Comparison of ENCODE assay signal across 8 cellular contexts in the genomic region with DNA sequence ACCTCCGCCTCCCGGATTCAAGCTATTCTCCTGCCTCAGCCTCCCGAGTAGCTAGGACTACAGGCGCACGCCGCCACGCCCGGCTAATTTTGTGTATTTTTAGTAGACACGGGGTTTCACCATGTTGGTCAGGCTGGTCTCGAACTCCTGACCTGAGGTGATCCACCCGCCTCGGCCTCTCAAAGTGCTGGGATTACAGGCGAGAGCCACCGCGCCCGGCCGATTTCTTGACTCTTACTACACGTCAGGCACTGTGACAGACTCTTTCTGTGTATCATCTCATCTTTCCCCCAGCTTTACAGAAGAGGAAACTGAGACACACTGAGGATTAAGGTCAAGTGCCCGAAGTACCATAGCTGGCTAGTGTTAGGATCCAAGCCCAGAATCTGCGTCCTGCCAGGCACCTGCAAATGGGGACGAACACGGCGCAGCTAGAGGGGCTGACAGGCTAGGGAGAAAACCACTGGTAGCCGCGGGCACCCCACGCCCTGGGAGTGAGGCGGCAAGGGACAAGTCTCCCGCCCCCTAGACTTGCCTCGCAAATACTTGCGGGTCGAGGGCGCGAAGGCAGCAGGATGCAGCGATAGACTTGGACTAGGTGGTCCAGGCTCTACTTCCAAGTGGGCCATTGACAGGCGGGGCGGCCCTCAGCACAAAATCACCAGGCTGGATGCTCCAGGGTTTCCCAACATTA. TPM values are rescaled to one million over a fixed set of nuclear protein-coding genes. Genes with fewer than 3 reads are reported as not detected.
DNase-seq lines count a peak whose midpoint lies in the region; ATAC-seq and TF ChIP-seq lines count a peak whose summit lies in the region.

No MANE protein-coding gene starts in this region.

- no peaks in the 10 kb centered on the region for H3K9me3 ChIP-seq in H9 (ENCODE audit: control insufficient read depth, low read depth, low read length)
- no peaks in the 10 kb centered on the region for H3K9me3 ChIP-seq in skeletal muscle satellite cell (replicated peaks; ENCODE audit: low read length)

- TF ChIP-seq CTCF in H9 (conservative IDR thresholded peaks at IDR 0.05) (no peak), WTC11 (IDR thresholded peaks at IDR 0.05) (no peak), foreskin keratinocyte (conservative IDR thresholded peaks at IDR 0.05) (no peak)

- peak overlapping the region; percentile 66 for H3K4me2 ChIP-seq in H9 (ENCODE audit: insufficient read depth, insufficient read length, low read length)
- H3K4me2 ChIP-seq in skeletal muscle satellite cell (ENCODE audit: low read length): peak overlapping the region; percentile 99

- no peak overlapping the region for H3T11ph ChIP-seq in H9 (ENCODE audit: low read length)

- no peak overlapping the region; the same call in 1 of the 2 replicates for H3K4ac ChIP-seq in H9 (ENCODE audit: low read depth, low read length)

- H3K79me2 ChIP-seq in H9 (ENCODE audit: insufficient read depth, low read length): no peaks in the 10 kb centered on the region

- POLR2A ChIA-PET in WTC11 (lab: Charles Lee): interaction anchor here (0.7 to 1.9 kb wide), 5 partner anchors 88 to 265 kb away, joined by 3 to 9 read pairs (median 6); a partner anchor contains a TSS

- peak overlapping the region; percentile 95 to 96 for H3K4me3 Mint-ChIP-seq in H9
- peak overlapping the region; percentile 95 for H3K4me3 Mint-ChIP-seq in WTC11

- H3K18ac ChIP-seq in H9 (ENCODE audit: insufficient read length, low read depth, low read length): no peak overlapping the region

- no peak overlapping the region for H3K14ac ChIP-seq in H9 (ENCODE audit: insufficient read depth, low read length)

- ATAC-seq in WTC11: no peak
- ATAC-seq in foreskin keratinocyte: no peak
- ATAC-seq in esophagus mucosa: no peak
- no peak for ATAC-seq in GM19463 (IDR thresholded peaks at IDR 0.05; ENCODE audit: unreplicated experiment)
- ATAC-seq in GM21825 (IDR thresholded peaks at IDR 0.05; ENCODE audit: unreplicated experiment): no peak

- H4K91ac ChIP-seq in H9 (ENCODE audit: insufficient read length, low read depth, low read length): no peak overlapping the region

- H3K27ac ChIP-seq in H9 (ENCODE audit: insufficient read length, low read depth, low read length) (no peak overlapping the region), foreskin keratinocyte (peak overlapping the region; percentile 74)

- CTCF ChIA-PET in WTC11 (lab: Charles Lee): interaction anchor here (0.6 to 2.9 kb wide), 15 partner anchors 46 to 270 kb away, joined by 3 to 33 read pairs (median 6); a partner anchor contains a TSS

- no peak overlapping the region for H2BK120ac ChIP-seq in H9 (ENCODE audit: low read depth, low read length, poor library complexity, severe bottlenecking)

- H3K4me3 ChIP-seq in skeletal muscle satellite cell (ENCODE audit: low read length): peak overlapping the region; percentile 97

- no peak overlapping the region for H3K23ac ChIP-seq in H9 (ENCODE audit: insufficient read length, low read depth, low read length)

- no peak overlapping the region for H3K56ac ChIP-seq in H9 (ENCODE audit: insufficient read length, low read depth, low read length)

- H3K9ac ChIP-seq in H9 (ENCODE audit: extremely low read depth, insufficient read length, low read length): no peak overlapping the region
- peak overlapping the region; percentile 86 for H3K9ac ChIP-seq in skeletal muscle satellite cell (ENCODE audit: low read depth, low read length)

- H3K9me3 Mint-ChIP-seq in H9: no peaks in the 10 kb centered on the region; a peak in 1 of 5 replicates
- H3K9me3 Mint-ChIP-seq in WTC11: no peaks in the 10 kb centered on the region

- H3K79me1 ChIP-seq in H9 (ENCODE audit: insufficient read depth, low read depth, low read length, poor library complexity, severe bottlenecking): no peaks in the 10 kb centered on the region

- H3K36me3 ChIP-seq in skeletal muscle satellite cell (ENCODE audit: insufficient read depth, low read length): peaks cover 6% of the 10 kb centered on the region

- H4K8ac ChIP-seq in H9 (replicated peaks; ENCODE audit: insufficient read length, low read depth, low read length): no peak overlapping the region

- H3K23me2 ChIP-seq in H9 (ENCODE audit: insufficient read length, low read depth, low read length, poor library complexity, severe bottlenecking): peaks cover 15% of the 10 kb centered on the region

- no peak overlapping the region for H2BK20ac ChIP-seq in H9 (ENCODE audit: low read depth, low read length, poor library complexity, severe bottlenecking)

- H3K4me1 ChIP-seq in H9 (ENCODE audit: insufficient read depth, low read length) (peaks cover 3% of the 10 kb centered on the region; the same call in 1 of the 2 replicates), foreskin keratinocyte (peaks cover 18% of the 10 kb centered on the region), skeletal muscle satellite cell (ENCODE audit: control insufficient read depth, insufficient read depth, low read length) (peaks cover 40% of the 10 kb centered on the region)

- H4K20me1 ChIP-seq in H9 (ENCODE audit: control insufficient read depth, insufficient read depth, insufficient read length): peaks cover 2% of the 10 kb centered on the region

- H3K27ac Mint-ChIP-seq in H9 (no peak overlapping the region; a peak in 1 of 7 replicates), WTC11 (no peak overlapping the region)

- no peak overlapping the region for H2AFZ ChIP-seq in H9 (ENCODE audit: low read length)

- H3K27me3 Mint-ChIP-seq in H9 (ENCODE audit: low read depth) (peaks cover 57% of the 10 kb centered on the region), WTC11 (ENCODE audit: low read depth) (peaks cover 59% of the 10 kb centered on the region)

- H2BK15ac ChIP-seq in H9 (ENCODE audit: low read depth, low read length): no peak overlapping the region

- no peak overlapping the region for H2AK5ac ChIP-seq in H9 (ENCODE audit: insufficient read length, low read length)

- DNase-seq in H9 (no peak), WTC11 (ENCODE audit: low spot score) (peak; percentile 23), foreskin keratinocyte (no peak), GDM1 (lab: John Stamatoyannopoulos, UW) (no peak)

- peaks cover 12 to 26% (median 25%) of the 10 kb centered on the region in 3 experiments; a peak in 6 of 7 replicates for H3K36me3 Mint-ChIP-seq in H9 (ENCODE audit: insufficient read depth in 1 of 3, low read depth in 3 of 3)
- H3K36me3 Mint-ChIP-seq in WTC11: peaks cover 21% of the 10 kb centered on the region

- H4K5ac ChIP-seq in H9 (ENCODE audit: insufficient read length, low read depth, low read length): no peak overlapping the region

- H2BK12ac ChIP-seq in H9 (ENCODE audit: insufficient read length, low read depth, low read length): no peak overlapping the region

- H3K27me3 ChIP-seq in H9 (ENCODE audit: insufficient read depth, low read length) (peaks cover 46% of the 10 kb centered on the region), foreskin keratinocyte (no peaks in the 10 kb centered on the region), skeletal muscle satellite cell (ENCODE audit: control insufficient read depth, insufficient read depth, low read length) (no peaks in the 10 kb centered on the region)

- WGBS in H9 (ENCODE audit: extremely low coverage, insufficient read length, low lambda C conversion rate): no CpG with 5 or more reads among the region's 36 CpGs

- H2BK5ac ChIP-seq in H9 (ENCODE audit: insufficient read length, low read length): no peak overlapping the region

- peaks cover 31 to 38% of the 10 kb centered on the region in 2 experiments for H3K4me1 Mint-ChIP-seq in H9
- H3K4me1 Mint-ChIP-seq in WTC11: peaks cover 33% of the 10 kb centered on the region

TF ChIP-seq in WTC11, 78 proteins besides CTCF, POLR2A, EP300 and RAD21 (continues in another document):
- TF ChIP-seq, protein P1, sequence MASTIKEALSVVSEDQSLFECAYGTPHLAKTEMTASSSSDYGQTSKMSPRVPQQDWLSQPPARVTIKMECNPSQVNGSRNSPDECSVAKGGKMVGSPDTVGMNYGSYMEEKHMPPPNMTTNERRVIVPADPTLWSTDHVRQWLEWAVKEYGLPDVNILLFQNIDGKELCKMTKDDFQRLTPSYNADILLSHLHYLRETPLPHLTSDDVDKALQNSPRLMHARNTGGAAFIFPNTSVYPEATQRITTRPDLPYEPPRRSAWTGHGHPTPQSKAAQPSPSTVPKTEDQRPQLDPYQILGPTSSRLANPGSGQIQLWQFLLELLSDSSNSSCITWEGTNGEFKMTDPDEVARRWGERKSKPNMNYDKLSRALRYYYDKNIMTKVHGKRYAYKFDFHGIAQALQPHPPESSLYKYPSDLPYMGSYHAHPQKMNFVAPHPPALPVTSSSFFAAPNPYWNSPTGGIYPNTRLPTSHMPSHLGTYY (CRISPR knock-in tag; IDR thresholded peaks at IDR 0.05): no peak
- TF ChIP-seq, protein P2, sequence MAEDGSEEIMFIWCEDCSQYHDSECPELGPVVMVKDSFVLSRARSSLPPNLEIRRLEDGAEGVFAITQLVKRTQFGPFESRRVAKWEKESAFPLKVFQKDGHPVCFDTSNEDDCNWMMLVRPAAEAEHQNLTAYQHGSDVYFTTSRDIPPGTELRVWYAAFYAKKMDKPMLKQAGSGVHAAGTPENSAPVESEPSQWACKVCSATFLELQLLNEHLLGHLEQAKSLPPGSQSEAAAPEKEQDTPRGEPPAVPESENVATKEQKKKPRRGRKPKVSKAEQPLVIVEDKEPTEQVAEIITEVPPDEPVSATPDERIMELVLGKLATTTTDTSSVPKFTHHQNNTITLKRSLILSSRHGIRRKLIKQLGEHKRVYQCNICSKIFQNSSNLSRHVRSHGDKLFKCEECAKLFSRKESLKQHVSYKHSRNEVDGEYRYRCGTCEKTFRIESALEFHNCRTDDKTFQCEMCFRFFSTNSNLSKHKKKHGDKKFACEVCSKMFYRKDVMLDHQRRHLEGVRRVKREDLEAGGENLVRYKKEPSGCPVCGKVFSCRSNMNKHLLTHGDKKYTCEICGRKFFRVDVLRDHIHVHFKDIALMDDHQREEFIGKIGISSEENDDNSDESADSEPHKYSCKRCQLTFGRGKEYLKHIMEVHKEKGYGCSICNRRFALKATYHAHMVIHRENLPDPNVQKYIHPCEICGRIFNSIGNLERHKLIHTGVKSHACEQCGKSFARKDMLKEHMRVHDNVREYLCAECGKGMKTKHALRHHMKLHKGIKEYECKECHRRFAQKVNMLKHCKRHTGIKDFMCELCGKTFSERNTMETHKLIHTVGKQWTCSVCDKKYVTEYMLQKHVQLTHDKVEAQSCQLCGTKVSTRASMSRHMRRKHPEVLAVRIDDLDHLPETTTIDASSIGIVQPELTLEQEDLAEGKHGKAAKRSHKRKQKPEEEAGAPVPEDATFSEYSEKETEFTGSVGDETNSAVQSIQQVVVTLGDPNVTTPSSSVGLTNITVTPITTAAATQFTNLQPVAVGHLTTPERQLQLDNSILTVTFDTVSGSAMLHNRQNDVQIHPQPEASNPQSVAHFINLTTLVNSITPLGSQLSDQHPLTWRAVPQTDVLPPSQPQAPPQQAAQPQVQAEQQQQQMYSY (CRISPR knock-in tag; IDR thresholded peaks at IDR 0.05): no peak
- TF ChIP-seq IRF2 (CRISPR knock-in tag; IDR thresholded peaks at IDR 0.05; ENCODE audit: borderline replicate concordance, low read depth) (no peak), ZBTB21 (CRISPR knock-in tag; IDR thresholded peaks at IDR 0.05; ENCODE audit: borderline replicate concordance) (no peak)

RNA-seq across cellular contexts. Expression of a gene that starts 1.1 kb away (rescaled TPM):
- total RNA-seq in H9 (2021): 30.4 and 32.9 TPM in 2 replicates
- total RNA-seq in WTC11 (2021): 29.6 to 33.6 TPM (median 31.0 TPM) in 3 replicates
- total RNA-seq in foreskin keratinocyte: 17.3 and 17.7 TPM in 2 replicates
- 9.7 and 10.0 TPM in 2 replicates for polyA plus RNA-seq in foreskin keratinocyte
- 14.4 and 15.7 TPM in 2 replicates for total RNA-seq in skeletal muscle satellite cell (2012; rRNA removed)
- total RNA-seq in esophagus mucosa: 13.8 TPM
